8 cellular contexts compared by ENCODE assay signal in genomic region chr13:41054212-41054877, GRCh38.
DNase-seq lines count a peak whose midpoint lies in the region; ATAC-seq, FAIRE-seq and TF ChIP-seq lines count a peak whose summit lies in the region.

No MANE protein-coding gene starts in this region.

- no peaks in the 10 kb centered on the region for H3K27me3 ChIP-seq in OCI-LY1 (ENCODE audit: insufficient read depth, low read length)

- H3K4me2 ChIP-seq in OCI-LY1 (ENCODE audit: low read length), result peak overlapping the region; percentile 71

- no peaks in the 10 kb centered on the region for H3K9me2 ChIP-seq in OCI-LY1 (ENCODE audit: low read depth, low read length)

- DNase-seq in D341Med (ENCODE audit: low spot score), result peak; percentile 38
- peak; percentile 61 for DNase-seq in astrocyte of the spinal cord (ENCODE audit: low read depth, low spot score)
- DNase-seq in stimulated activated naive B cell treated with anti-CD40 and anti-IgM and Interleukin-4, amounts not matched to agents 10 μg/mL and 1 μg/mL and 100 μg/mL, for 72 hours, result no peak
- no peak for DNase-seq in NK-92 (lab: John Stamatoyannopoulos, UW; ENCODE audit: unreplicated experiment)

- H3K79me2 ChIP-seq in OCI-LY1 (ENCODE audit: insufficient read depth, low read length), result peaks cover 31% of the 10 kb centered on the region

- TF ChIP-seq CTCF in OCI-LY1 (IDR thresholded peaks at IDR 0.05; ENCODE audit: low read length) (peak; percentile 68; the same call in 1 of the 2 replicates), astrocyte of the spinal cord (IDR thresholded peaks at IDR 0.05; ENCODE audit: low read depth, low read length) (peak; percentile 46)

- H3K27ac Mint-ChIP-seq in stimulated activated naive B cell treated with anti-CD40 and anti-IgM and Interleukin-4, amounts not matched to agents 10 μg/mL and 1 μg/mL and 100 μg/mL, for 72 hours, result no peak overlapping the region

- FAIRE-seq in islet of Langerhans (lab: Jason Lieb, UNC), result peak; percentile 13

- H3K4me3 ChIP-seq in OCI-LY1 (ENCODE audit: low read depth, low read length, poor library complexity, severe bottlenecking) (peak overlapping the region; percentile 37), astrocyte of the spinal cord (ENCODE audit: low read depth, low read length) (no peak overlapping the region)

- H3K9ac ChIP-seq in OCI-LY1 (ENCODE audit: low read length), result peak overlapping the region; percentile 47; the same call in 1 of the 2 replicates

- peak overlapping the region; percentile 75 for H3K27ac ChIP-seq in OCI-LY1 (ENCODE audit: low read depth, low read length, poor library complexity, severe bottlenecking)

- H3K9me3 Mint-ChIP-seq in stimulated activated naive B cell treated with anti-CD40 and anti-IgM and Interleukin-4, amounts not matched to agents 10 μg/mL and 1 μg/mL and 100 μg/mL, for 72 hours, result no peaks in the 10 kb centered on the region

- no peaks in the 10 kb centered on the region for H3K9me3 ChIP-seq in OCI-LY1 (ENCODE audit: low read length)

- ATAC-seq in GM21529 (IDR thresholded peaks at IDR 0.05; ENCODE audit: unreplicated experiment), result peak; percentile 42
- peak; percentile 28 to 50 for ATAC-seq in stimulated activated naive B cell treated with anti-CD40 and anti-IgM and Interleukin-4, amounts not matched to agents 10 μg/mL and 1 μg/mL and 100 μg/mL, for 72 hours (replicated peaks)
- ATAC-seq in HG03135 (IDR thresholded peaks at IDR 0.05; ENCODE audit: unreplicated experiment), result no peak

- H4K20me1 ChIP-seq in OCI-LY1 (ENCODE audit: insufficient read depth, low read length), result no peaks in the 10 kb centered on the region

- no peaks in the 10 kb centered on the region for H3F3A ChIP-seq in OCI-LY1 (ENCODE audit: insufficient read depth, low read length)

- peaks cover 40 to 80% of the 10 kb centered on the region in 2 donors for H3K4me1 Mint-ChIP-seq in stimulated activated naive B cell treated with anti-CD40 and anti-IgM and Interleukin-4, amounts not matched to agents 10 μg/mL and 1 μg/mL and 100 μg/mL, for 72 hours

- in situ Hi-C loops in astrocyte of the spinal cord (cut with HindIII; ENCODE audit: low sequenced_read_pairs), result no loop called here

- H2AFZ ChIP-seq in OCI-LY1 (ENCODE audit: low read length), result no peak overlapping the region

- H3K27me3 Mint-ChIP-seq in stimulated activated naive B cell treated with anti-CD40 and anti-IgM and Interleukin-4, amounts not matched to agents 10 μg/mL and 1 μg/mL and 100 μg/mL, for 72 hours, result no peaks in the 10 kb centered on the region

- peaks cover 8% of the 10 kb centered on the region; the same call in 1 of the 2 replicates for H3K36me3 ChIP-seq in OCI-LY1 (ENCODE audit: insufficient read depth, low read length)

- peaks cover 8 to 20% of the 10 kb centered on the region in 2 donors for H3K36me3 Mint-ChIP-seq in stimulated activated naive B cell treated with anti-CD40 and anti-IgM and Interleukin-4, amounts not matched to agents 10 μg/mL and 1 μg/mL and 100 μg/mL, for 72 hours

- H3K4me1 ChIP-seq in OCI-LY1 (ENCODE audit: insufficient read depth, low read length, severe bottlenecking), result peaks cover 79% of the 10 kb centered on the region

- peak overlapping the region in 1 of 2 donors; percentile 65 for H3K4me3 Mint-ChIP-seq in stimulated activated naive B cell treated with anti-CD40 and anti-IgM and Interleukin-4, amounts not matched to agents 10 μg/mL and 1 μg/mL and 100 μg/mL, for 72 hours

Comparison
In these comparisons a context has a peak if more than half of its experiments do, and no peak if none do; other contexts are left out.
1. DNase-seq: peak in D341Med (single experiment) and astrocyte of the spinal cord (single experiment); none in stimulated activated naive B cell treated with anti-CD40 and anti-IgM and Interleukin-4, amounts not matched to agents 10 μg/mL and 1 μg/mL and 100 μg/mL, for 72 hours (single experiment) and NK-92 (single experiment).